In the genomic region with DNA sequence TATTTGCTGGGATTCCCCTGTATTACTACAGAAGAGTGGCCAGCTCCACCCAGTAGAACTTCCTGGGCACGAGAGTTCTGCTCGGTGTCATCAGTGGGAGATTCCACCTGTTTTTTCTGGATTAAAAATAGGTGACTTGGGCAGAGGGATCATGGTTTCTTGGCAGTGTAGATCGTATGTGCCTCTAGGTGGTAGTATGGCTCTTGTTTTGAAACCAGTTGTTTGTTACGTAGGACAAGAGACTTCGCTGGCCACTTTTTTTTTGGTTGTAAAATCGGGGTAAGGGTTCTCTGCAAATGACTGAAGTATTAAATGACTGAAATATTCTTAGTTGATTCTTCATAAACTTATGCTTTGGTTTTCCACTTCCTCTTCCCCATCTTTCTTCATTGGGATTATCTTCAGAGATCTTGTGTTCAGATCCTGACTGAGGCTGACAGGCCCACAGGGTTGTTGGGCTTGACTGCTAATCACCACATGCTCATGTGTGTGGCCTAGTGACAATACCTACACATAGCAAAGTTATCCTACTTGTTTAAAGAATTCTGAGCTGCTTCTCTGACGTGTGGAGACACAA, we compare ENCODE assay signal across 9 cellular contexts. TPM values are rescaled to one million over a fixed set of nuclear protein-coding genes. Genes with fewer than 3 reads are reported as not detected.
DNase-seq lines count a peak whose midpoint lies in the region; ATAC-seq and TF ChIP-seq lines count a peak whose summit lies in the region.
"Had no signal": no experiment of that assay in that cellular context is flagged by ENCODE, and none has a peak within 500 bp of the region (broad histone marks: within the 10 kb centered on the region; RNA-seq: fewer than 3 reads in every experiment).

No MANE protein-coding gene starts in this region.

- ATAC-seq in GM18498 (IDR thresholded peaks at IDR 0.05; ENCODE audit: unreplicated experiment) = no peak
- ATAC-seq in HG02678 (IDR thresholded peaks at IDR 0.05; ENCODE audit: unreplicated experiment) = no peak

- H3K4me1 ChIP-seq in BLaER1 treated with 17β-estradiol and CSF1 and Interleukin-3, amounts not matched to agents 10 nM and 100 nM = peaks cover 10 to 67% (median 48%) of the 10 kb centered on the region in 10 experiments
- H3K4me1 ChIP-seq in vagina = no peaks in the 10 kb centered on the region
- no peaks in the 10 kb centered on the region for H3K4me1 ChIP-seq in suprapubic skin
- H3K4me1 ChIP-seq: SJSA1 had no signal

- no peak overlapping the region for H3K27ac ChIP-seq in BLaER1 treated with 17β-estradiol and CSF1 and Interleukin-3, amounts not matched to agents 10 nM and 100 nM
- no peak overlapping the region for H3K27ac ChIP-seq in vagina
- H3K27ac ChIP-seq in suprapubic skin = no peak overlapping the region
- H3K27ac ChIP-seq: SJSA1 had no signal

- H3K9me3 ChIP-seq in BLaER1 treated with 17β-estradiol and CSF1 and Interleukin-3, amounts not matched to agents 10 nM and 100 nM (replicated peaks in 1 of 11) = no peaks in the 10 kb centered on the region
- H3K9me3 ChIP-seq in vagina (no peaks in the 10 kb centered on the region), suprapubic skin (no peaks in the 10 kb centered on the region)
- H3K9me3 ChIP-seq: SJSA1 had no signal

- peak; percentile 38 for DNase-seq in HT1080 (ENCODE audit: low read depth)
- DNase-seq in astrocyte of the spinal cord (ENCODE audit: low read depth, low spot score) = no peak
- DNase-seq in left kidney (ENCODE audit: low read depth, low spot score) = peak; percentile 43
- no peak for DNase-seq in vagina (ENCODE audit: extremely low spot score in 2 of 2)
- no peak for DNase-seq in suprapubic skin (ENCODE audit: low spot score in 2 of 2)

- no peaks in the 10 kb centered on the region for H3K36me3 ChIP-seq in BLaER1 treated with 17β-estradiol and CSF1 and Interleukin-3, amounts not matched to agents 10 nM and 100 nM
- H3K36me3 ChIP-seq in vagina (no peaks in the 10 kb centered on the region), suprapubic skin (no peaks in the 10 kb centered on the region)
- H3K36me3 ChIP-seq: SJSA1 had no signal

- WGBS in suprapubic skin = 69% methylated on average over 7 of the region's 7 CpGs

- TF ChIP-seq EP300 in suprapubic skin (IDR thresholded peaks at IDR 0.05) = no peak

- no peaks in the 10 kb centered on the region for H3K27me3 ChIP-seq in BLaER1 treated with 17β-estradiol and CSF1 and Interleukin-3, amounts not matched to agents 10 nM and 100 nM
- H3K27me3 ChIP-seq in vagina (no peaks in the 10 kb centered on the region), suprapubic skin (peaks cover 5% of the 10 kb centered on the region)
- H3K27me3 ChIP-seq: SJSA1 had no signal

- no peak overlapping the region for H3K9ac ChIP-seq in BLaER1 treated with 17β-estradiol and CSF1 and Interleukin-3, amounts not matched to agents 10 nM and 100 nM

- in situ Hi-C loops in astrocyte of the spinal cord (cut with HindIII; ENCODE audit: low sequenced_read_pairs) = loop anchor here (25.0 kb wide), 1 partner anchor 377 kb away; no protein-coding TSS in a partner anchor

- TF ChIP-seq CTCF in astrocyte of the spinal cord (IDR thresholded peaks at IDR 0.05; ENCODE audit: low read depth, low read length) = peak; percentile 6
- no peak for TF ChIP-seq CTCF in vagina (IDR thresholded peaks at IDR 0.05)
- TF ChIP-seq CTCF in suprapubic skin (IDR thresholded peaks at IDR 0.05) = no peak

- intact Hi-C loops in vagina (cut with DNase I) = no loop called here

- peak overlapping the region in 9 of 11 experiments; percentile 6 to 82 (median 71); a peak in 15 of 22 replicates for H3K4me2 ChIP-seq in BLaER1 treated with 17β-estradiol and CSF1 and Interleukin-3, amounts not matched to agents 10 nM and 100 nM

- TF ChIP-seq POLR2A in vagina (IDR thresholded peaks at IDR 0.05) (no peak), suprapubic skin (IDR thresholded peaks at IDR 0.05) (no peak)

- H3K4me3 ChIP-seq in BLaER1 treated with 17β-estradiol and CSF1 and Interleukin-3, amounts not matched to agents 10 nM and 100 nM = no peak overlapping the region
- H3K4me3 ChIP-seq in astrocyte of the spinal cord (ENCODE audit: low read depth, low read length) = no peak overlapping the region
- no peak overlapping the region for H3K4me3 ChIP-seq in vagina
- H3K4me3 ChIP-seq in suprapubic skin = no peak overlapping the region
- H3K4me3 ChIP-seq: SJSA1 had no signal

- H4K20me1 ChIP-seq in BLaER1 treated with 17β-estradiol and CSF1 and Interleukin-3, amounts not matched to agents 10 nM and 100 nM = no peaks in the 10 kb centered on the region

RNA-seq across cellular contexts. Expression of a gene that starts 43.8 kb away (rescaled TPM):
- total RNA-seq in HT1080 (2014; rRNA removed; shearing (Covaris generic)) = 369 and 395 TPM in 2 replicates
- polyA plus RNA-seq in HT1080 (2015; cell fraction: cytosol; rRNA removed) = 381 and 391 TPM in 2 replicates
- polyA plus RNA-seq in HT1080 (2015; cell fraction: nucleus; rRNA removed) = 417 and 423 TPM in 2 replicates
- total RNA-seq in vagina (159 TPM), suprapubic skin (100 to 1,000 TPM; 113 to 126 (median 117) TPM)

Comparison
In these comparisons a context has a peak if more than half of its experiments do, and no peak if none do; other contexts are left out.
1. DNase-seq: peak in HT1080 (single experiment) and left kidney (single experiment); none in astrocyte of the spinal cord (single experiment), vagina (0 of 2) and suprapubic skin (0 of 2).